ENCODE assay signal across 15 cellular contexts in genomic region chr14:75653563-75653962, GRCh38.
"Had no signal": no experiment of that assay in that cellular context is flagged by ENCODE, and none has a peak within 500 bp of the region (broad histone marks: within the 10 kb centered on the region; RNA-seq: fewer than 3 reads in every experiment).

No MANE protein-coding gene starts in this region.

- H3K79me2 ChIP-seq: parathyroid adenoma had no signal

- H3K9ac ChIP-seq: neural progenitor cell, parathyroid adenoma had no signal

- H3K36me3 ChIP-seq: neural progenitor cell had no signal

- H3K27me3 ChIP-seq: left lung, neural progenitor cell, neutrophil, stomach, testis, thyroid gland, transverse colon, upper lobe of right lung had no signal

- H3K9me3 Mint-ChIP-seq: natural killer cell, nephron progenitor cell, neural progenitor cell had no signal

- H3K27ac Mint-ChIP-seq: natural killer cell; nephron progenitor cell; neural progenitor cell; stimulated activated naive B cell treated with anti-CD40 and anti-IgM and Interleukin-4, amounts not matched to agents 10 μg/mL and 1 μg/mL and 100 μg/mL, for 72 hours had no signal

- H3K4me3 Mint-ChIP-seq: naive B cell; natural killer cell; nephron progenitor cell; neural progenitor cell; stimulated activated naive B cell treated with anti-CD40 and anti-IgM and Interleukin-4, amounts not matched to agents 10 μg/mL and 1 μg/mL and 100 μg/mL, for 72 hours had no signal

- H3K27ac ChIP-seq: left lung, lower lobe of right lung, neural progenitor cell, neutrophil, parathyroid adenoma, psoas muscle, stomach, testis, thyroid gland, transverse colon, upper lobe of right lung had no signal

- H3K4me3 ChIP-seq: left lung, lower lobe of right lung, neural progenitor cell, psoas muscle, stomach, testis, thyroid gland, transverse colon, upper lobe of right lung had no signal

- H2AFZ ChIP-seq: neural progenitor cell, parathyroid adenoma had no signal

- H3K27me3 Mint-ChIP-seq: naive B cell; stimulated activated naive B cell treated with anti-CD40 and anti-IgM and Interleukin-4, amounts not matched to agents 10 μg/mL and 1 μg/mL and 100 μg/mL, for 72 hours had no signal

- H3K4me1 ChIP-seq: lower lobe of right lung, neural progenitor cell, parathyroid adenoma had no signal

- H3K9me3 ChIP-seq: left lung, lower lobe of right lung, neutrophil, psoas muscle, stomach, testis, thyroid gland, transverse colon, upper lobe of right lung had no signal

- H3K4me2 ChIP-seq: neural progenitor cell had no signal
